ENCODE assay signal across 17 cellular contexts in the genomic region with DNA sequence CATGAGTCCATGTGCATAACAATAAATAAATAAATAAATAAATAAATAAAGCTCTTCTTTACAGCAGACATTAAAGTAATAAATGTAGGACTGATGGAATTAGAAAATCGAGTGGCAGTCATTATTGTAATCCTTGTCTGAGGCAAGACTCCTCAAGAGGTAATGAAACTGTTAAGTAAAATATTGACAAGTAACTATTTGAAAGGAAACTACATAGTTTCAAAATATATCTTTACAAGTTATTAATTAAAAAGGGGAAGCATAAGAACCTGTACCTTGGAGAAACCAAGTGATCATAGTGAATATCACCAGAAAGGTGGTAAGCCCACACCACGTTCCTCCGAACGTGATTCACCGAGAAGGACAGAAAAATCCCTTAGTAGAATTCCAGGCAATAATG.
"Had no signal": no experiment of that assay in that cellular context is flagged by ENCODE, and none has a peak within 500 bp of the region (broad histone marks: within the 10 kb centered on the region; RNA-seq: fewer than 3 reads in every experiment).

No MANE protein-coding gene starts in this region.

- ATAC-seq: activated CD4-positive, CD25-positive, alpha-beta regulatory T cell treated with anti-CD3 and anti-CD28 coated beads, Interleukin-2, amount 50 U/mL, for 24 hours; gastrocnemius medialis; heart right ventricle; left lung; right cardiac atrium had no signal

- DNase-seq: activated naive CD4-positive, alpha-beta T cell treated with anti-CD3 and anti-CD28 coated beads, Interleukin-2, amount 10 ng/mL, durations not matched to agents 7 days and 5 days; caudate nucleus; effector memory CD4-positive, alpha-beta T cell; gastrocnemius medialis; heart right ventricle; islet precursor cell; left lung; occipital lobe; right cardiac atrium; stimulated activated CD4-positive, alpha-beta T cell treated with anti-CD3 and anti-CD28 coated beads, Interleukin-1b, Interleukin-23, amount 100 ng/mL, for 48 hours; stimulated activated naive CD4-positive, alpha-beta T cell had no signal

- H3K27ac Mint-ChIP-seq: activated naive CD4-positive, alpha-beta T cell treated with anti-CD3 and anti-CD28 coated beads, Interleukin-2, amount 10 ng/mL, durations not matched to agents 7 days and 5 days; activated T-helper 2 cell treated with anti-CD3 and anti-CD28 coated beads, Interferon-gamma antibody, Interleukin-2, Interleukin-4, amounts not matched to agents 10 μg/mL and 5 μg/mL and 100 μg/mL, durations not matched to agents 14 hours and 24 hours and 36 hours; nephron; progenitor cell of endocrine pancreas; type B pancreatic cell had no signal

- H3K4me1 Mint-ChIP-seq: activated naive CD4-positive, alpha-beta T cell treated with anti-CD3 and anti-CD28 coated beads, Interleukin-2, amount 10 ng/mL, durations not matched to agents 7 days and 5 days; nephron had no signal

- H3K36me3 Mint-ChIP-seq: activated naive CD4-positive, alpha-beta T cell treated with anti-CD3 and anti-CD28 coated beads, Interleukin-2, amount 10 ng/mL, durations not matched to agents 7 days and 5 days; memory B cell; type B pancreatic cell had no signal

- H3K9me3 Mint-ChIP-seq: nephron, type B pancreatic cell had no signal

- H3K4me3 Mint-ChIP-seq: activated naive CD4-positive, alpha-beta T cell treated with anti-CD3 and anti-CD28 coated beads, Interleukin-2, amount 10 ng/mL, durations not matched to agents 7 days and 5 days; memory B cell; nephron; type B pancreatic cell had no signal

- H3K27me3 Mint-ChIP-seq: activated naive CD4-positive, alpha-beta T cell treated with anti-CD3 and anti-CD28 coated beads, Interleukin-2, amount 10 ng/mL, durations not matched to agents 7 days and 5 days; memory B cell; progenitor cell of endocrine pancreas; type B pancreatic cell had no signal
